ENCODE assay signal across 1 cellular context in the genomic region with DNA sequence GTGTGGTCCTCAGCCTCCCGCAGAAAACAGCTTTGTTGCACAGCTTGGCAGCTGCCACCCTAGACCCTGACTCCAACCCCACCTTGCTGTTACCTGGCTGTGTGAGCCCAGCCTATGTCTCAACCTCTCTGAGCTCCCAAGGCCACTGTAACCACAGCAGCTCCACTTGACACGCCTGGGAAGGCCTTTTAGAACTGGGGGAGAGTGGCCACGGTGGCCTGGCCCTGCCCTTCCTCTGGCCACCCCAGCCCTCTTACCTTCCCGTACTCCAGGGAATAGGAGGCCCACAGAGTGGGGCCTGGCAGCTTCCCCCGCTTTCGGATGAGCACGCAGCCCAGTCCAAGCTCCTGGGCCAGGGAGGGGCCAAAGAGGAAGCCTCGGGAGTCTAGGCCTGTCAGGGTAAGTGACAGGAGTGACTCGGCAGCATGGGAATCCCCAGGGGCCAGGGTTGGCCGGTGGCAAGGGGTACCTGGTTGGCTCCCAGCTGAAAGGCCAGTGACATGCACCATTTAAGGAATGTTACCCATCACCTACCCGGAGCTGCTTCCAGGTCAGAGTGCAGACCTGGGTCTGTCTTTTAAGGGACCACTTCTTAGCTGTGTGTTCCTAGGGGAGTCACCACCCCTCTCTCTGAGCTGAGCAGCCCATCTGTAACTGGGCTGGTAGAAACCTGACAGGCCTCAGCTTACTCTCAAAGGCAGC.
TF ChIP-seq lines count a peak whose summit lies in the region.

No MANE protein-coding gene starts in this region.

TF ChIP-seq in HepG2, 621 proteins besides CTCF, POLR2A, EP300 and RAD21 (continues in another document):
- 0 out of 2 replicates have a peak, but pooled peaks have one; percentile 2 for TF ChIP-seq POLR2G (IDR thresholded peaks at IDR 0.05; ENCODE audit: low read depth, low read length)
- TF ChIP-seq ZNF607 (CRISPR knock-in tag; IDR thresholded peaks at IDR 0.05; ENCODE audit: borderline replicate concordance): 0 out of 2 replicates have a peak, but pooled peaks have one; percentile 50
- TF ChIP-seq SMARCC2 (IDR thresholded peaks at IDR 0.05): no peak
- TF ChIP-seq, protein P1, sequence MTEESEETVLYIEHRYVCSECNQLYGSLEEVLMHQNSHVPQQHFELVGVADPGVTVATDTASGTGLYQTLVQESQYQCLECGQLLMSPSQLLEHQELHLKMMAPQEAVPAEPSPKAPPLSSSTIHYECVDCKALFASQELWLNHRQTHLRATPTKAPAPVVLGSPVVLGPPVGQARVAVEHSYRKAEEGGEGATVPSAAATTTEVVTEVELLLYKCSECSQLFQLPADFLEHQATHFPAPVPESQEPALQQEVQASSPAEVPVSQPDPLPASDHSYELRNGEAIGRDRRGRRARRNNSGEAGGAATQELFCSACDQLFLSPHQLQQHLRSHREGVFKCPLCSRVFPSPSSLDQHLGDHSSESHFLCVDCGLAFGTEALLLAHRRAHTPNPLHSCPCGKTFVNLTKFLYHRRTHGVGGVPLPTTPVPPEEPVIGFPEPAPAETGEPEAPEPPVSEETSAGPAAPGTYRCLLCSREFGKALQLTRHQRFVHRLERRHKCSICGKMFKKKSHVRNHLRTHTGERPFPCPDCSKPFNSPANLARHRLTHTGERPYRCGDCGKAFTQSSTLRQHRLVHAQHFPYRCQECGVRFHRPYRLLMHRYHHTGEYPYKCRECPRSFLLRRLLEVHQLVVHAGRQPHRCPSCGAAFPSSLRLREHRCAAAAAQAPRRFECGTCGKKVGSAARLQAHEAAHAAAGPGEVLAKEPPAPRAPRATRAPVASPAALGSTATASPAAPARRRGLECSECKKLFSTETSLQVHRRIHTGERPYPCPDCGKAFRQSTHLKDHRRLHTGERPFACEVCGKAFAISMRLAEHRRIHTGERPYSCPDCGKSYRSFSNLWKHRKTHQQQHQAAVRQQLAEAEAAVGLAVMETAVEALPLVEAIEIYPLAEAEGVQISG (CRISPR knock-in tag; IDR thresholded peaks at IDR 0.05): no peak
- 0 out of 2 replicates have a peak, but pooled peaks have one; percentile 18 for TF ChIP-seq NFE2L1 (CRISPR knock-in tag; IDR thresholded peaks at IDR 0.05; ENCODE audit: borderline replicate concordance)
- TF ChIP-seq, protein P2, sequence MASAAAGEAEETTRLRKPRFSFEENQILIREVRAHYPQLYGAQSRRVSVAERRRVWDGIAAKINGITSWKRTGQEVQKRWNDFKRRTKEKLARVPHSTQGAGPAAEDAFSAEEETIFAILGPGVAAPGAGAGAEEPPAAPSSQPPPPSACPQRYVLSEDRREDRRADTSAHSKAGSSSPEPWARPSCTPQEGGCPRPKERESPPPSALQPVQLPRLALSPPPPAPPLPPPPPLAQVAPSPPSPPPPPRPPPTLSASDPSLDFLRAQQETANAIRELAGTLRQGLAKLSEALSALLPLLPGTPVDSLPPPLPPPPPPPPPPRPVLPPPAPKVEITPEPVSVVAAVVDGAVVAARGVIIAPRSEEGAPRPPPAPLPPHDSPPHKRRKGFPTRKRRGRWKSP (CRISPR knock-in tag; IDR thresholded peaks at IDR 0.05): no peak
- no peak for TF ChIP-seq POLR2AphosphoS5 (IDR thresholded peaks at IDR 0.05; ENCODE audit: low read depth, low read length)
- TF ChIP-seq, protein P3, sequence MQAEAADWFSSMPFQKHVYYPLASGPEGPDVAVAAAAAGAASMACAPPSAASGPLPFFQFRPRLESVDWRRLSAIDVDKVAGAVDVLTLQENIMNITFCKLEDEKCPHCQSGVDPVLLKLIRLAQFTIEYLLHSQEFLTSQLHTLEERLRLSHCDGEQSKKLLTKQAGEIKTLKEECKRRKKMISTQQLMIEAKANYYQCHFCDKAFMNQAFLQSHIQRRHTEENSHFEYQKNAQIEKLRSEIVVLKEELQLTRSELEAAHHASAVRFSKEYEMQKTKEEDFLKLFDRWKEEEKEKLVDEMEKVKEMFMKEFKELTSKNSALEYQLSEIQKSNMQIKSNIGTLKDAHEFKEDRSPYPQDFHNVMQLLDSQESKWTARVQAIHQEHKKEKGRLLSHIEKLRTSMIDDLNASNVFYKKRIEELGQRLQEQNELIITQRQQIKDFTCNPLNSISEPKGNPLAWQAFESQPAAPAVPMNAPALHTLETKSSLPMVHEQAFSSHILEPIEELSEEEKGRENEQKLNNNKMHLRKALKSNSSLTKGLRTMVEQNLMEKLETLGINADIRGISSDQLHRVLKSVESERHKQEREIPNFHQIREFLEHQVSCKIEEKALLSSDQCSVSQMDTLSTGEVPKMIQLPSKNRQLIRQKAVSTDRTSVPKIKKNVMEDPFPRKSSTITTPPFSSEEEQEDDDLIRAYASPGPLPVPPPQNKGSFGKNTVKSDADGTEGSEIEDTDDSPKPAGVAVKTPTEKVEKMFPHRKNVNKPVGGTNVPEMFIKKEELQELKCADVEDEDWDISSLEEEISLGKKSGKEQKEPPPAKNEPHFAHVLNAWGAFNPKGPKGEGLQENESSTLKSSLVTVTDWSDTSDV (CRISPR knock-in tag; IDR thresholded peaks at IDR 0.05): 0 out of 2 replicates have a peak, but pooled peaks have one; percentile 3
- TF ChIP-seq, protein P4, sequence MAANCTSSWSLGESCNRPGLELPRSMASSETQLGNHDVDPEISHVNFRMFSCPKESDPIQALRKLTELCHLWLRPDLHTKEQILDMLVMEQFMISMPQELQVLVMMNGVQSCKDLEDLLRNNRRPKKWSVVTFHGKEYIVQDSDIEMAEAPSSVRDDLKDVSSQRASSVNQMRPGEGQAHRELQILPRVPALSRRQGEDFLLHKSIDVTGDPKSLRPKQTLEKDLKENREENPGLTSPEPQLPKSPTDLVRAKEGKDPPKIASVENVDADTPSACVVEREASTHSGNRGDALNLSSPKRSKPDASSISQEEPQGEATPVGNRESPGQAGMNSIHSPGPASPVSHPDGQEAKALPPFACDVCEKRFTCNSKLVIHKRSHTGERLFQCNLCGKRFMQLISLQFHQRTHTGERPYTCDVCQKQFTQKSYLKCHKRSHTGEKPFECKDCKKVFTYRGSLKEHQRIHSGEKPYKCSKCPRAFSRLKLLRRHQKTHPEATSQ (CRISPR knock-in tag; IDR thresholded peaks at IDR 0.05; ENCODE audit: borderline replicate concordance): no peak
- no peak for TF ChIP-seq RARA (CRISPR knock-in tag; IDR thresholded peaks at IDR 0.05)
- TF ChIP-seq ZFP82 (CRISPR knock-in tag; IDR thresholded peaks at IDR 0.05; ENCODE audit: borderline replicate concordance): 0 out of 2 replicates have a peak, but pooled peaks have one; percentile 17
- TF ChIP-seq ZBTB21 (CRISPR knock-in tag; IDR thresholded peaks at IDR 0.05): no peak
- TF ChIP-seq ZNF333 (CRISPR knock-in tag; IDR thresholded peaks at IDR 0.05; ENCODE audit: borderline replicate concordance): peak; percentile 74; the same call in 1 of the 2 replicates
- no peak for TF ChIP-seq RXRB (CRISPR knock-in tag; IDR thresholded peaks at IDR 0.05; ENCODE audit: borderline replicate concordance)
- TF ChIP-seq ZNF75D (CRISPR knock-in tag; IDR thresholded peaks at IDR 0.05; ENCODE audit: borderline replicate concordance): 0 out of 2 replicates have a peak, but pooled peaks have one; percentile 50
- TF ChIP-seq, protein P5, sequence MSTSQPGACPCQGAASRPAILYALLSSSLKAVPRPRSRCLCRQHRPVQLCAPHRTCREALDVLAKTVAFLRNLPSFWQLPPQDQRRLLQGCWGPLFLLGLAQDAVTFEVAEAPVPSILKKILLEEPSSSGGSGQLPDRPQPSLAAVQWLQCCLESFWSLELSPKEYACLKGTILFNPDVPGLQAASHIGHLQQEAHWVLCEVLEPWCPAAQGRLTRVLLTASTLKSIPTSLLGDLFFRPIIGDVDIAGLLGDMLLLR (CRISPR knock-in tag; IDR thresholded peaks at IDR 0.05): 0 out of 2 replicates have a peak, but pooled peaks have one; percentile 0
- TF ChIP-seq, protein P6, sequence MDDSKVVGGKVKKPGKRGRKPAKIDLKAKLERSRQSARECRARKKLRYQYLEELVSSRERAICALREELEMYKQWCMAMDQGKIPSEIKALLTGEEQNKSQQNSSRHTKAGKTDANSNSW (CRISPR knock-in tag; IDR thresholded peaks at IDR 0.05; ENCODE audit: borderline replicate concordance): 0 out of 2 replicates have a peak, but pooled peaks have one; percentile 36
- TF ChIP-seq HIVEP1 (CRISPR knock-in tag; IDR thresholded peaks at IDR 0.05): peak; percentile 23; the same call in 1 of the 2 replicates
- peak; percentile 69; the same call in 1 of the 2 replicates for TF ChIP-seq ZMYM3 (CRISPR knock-in tag; IDR thresholded peaks at IDR 0.05)
- TF ChIP-seq HDAC6 (IDR thresholded peaks at IDR 0.05; ENCODE audit: low read depth, low read length): no peak
- TF ChIP-seq ZC3H4 (CRISPR knock-in tag; IDR thresholded peaks at IDR 0.05; ENCODE audit: borderline replicate concordance): 0 out of 2 replicates have a peak, but pooled peaks have one; percentile 67
- no peak for TF ChIP-seq GABPA (IDR thresholded peaks at IDR 0.05; ENCODE audit: low read depth, low read length)
- TF ChIP-seq GABPA (CRISPR knock-in tag; IDR thresholded peaks at IDR 0.05; ENCODE audit: low read depth): no peak
- 0 out of 2 replicates have a peak, but pooled peaks have one; percentile 21 for TF ChIP-seq ADNP (CRISPR knock-in tag; IDR thresholded peaks at IDR 0.05)
- TF ChIP-seq CREB1 (IDR thresholded peaks at IDR 0.05): no peak
- TF ChIP-seq CREB1 (CRISPR knock-in tag; IDR thresholded peaks at IDR 0.05): no peak
- TF ChIP-seq NR2C2 (CRISPR knock-in tag; IDR thresholded peaks at IDR 0.05; ENCODE audit: borderline replicate concordance): peak; percentile 58
- TF ChIP-seq RCOR2 (CRISPR knock-in tag; IDR thresholded peaks at IDR 0.05): 0 out of 2 replicates have a peak, but pooled peaks have one; percentile 18
- TF ChIP-seq ZNF556 (CRISPR knock-in tag; IDR thresholded peaks at IDR 0.05; ENCODE audit: borderline replicate concordance): no peak
- TF ChIP-seq, protein P7, sequence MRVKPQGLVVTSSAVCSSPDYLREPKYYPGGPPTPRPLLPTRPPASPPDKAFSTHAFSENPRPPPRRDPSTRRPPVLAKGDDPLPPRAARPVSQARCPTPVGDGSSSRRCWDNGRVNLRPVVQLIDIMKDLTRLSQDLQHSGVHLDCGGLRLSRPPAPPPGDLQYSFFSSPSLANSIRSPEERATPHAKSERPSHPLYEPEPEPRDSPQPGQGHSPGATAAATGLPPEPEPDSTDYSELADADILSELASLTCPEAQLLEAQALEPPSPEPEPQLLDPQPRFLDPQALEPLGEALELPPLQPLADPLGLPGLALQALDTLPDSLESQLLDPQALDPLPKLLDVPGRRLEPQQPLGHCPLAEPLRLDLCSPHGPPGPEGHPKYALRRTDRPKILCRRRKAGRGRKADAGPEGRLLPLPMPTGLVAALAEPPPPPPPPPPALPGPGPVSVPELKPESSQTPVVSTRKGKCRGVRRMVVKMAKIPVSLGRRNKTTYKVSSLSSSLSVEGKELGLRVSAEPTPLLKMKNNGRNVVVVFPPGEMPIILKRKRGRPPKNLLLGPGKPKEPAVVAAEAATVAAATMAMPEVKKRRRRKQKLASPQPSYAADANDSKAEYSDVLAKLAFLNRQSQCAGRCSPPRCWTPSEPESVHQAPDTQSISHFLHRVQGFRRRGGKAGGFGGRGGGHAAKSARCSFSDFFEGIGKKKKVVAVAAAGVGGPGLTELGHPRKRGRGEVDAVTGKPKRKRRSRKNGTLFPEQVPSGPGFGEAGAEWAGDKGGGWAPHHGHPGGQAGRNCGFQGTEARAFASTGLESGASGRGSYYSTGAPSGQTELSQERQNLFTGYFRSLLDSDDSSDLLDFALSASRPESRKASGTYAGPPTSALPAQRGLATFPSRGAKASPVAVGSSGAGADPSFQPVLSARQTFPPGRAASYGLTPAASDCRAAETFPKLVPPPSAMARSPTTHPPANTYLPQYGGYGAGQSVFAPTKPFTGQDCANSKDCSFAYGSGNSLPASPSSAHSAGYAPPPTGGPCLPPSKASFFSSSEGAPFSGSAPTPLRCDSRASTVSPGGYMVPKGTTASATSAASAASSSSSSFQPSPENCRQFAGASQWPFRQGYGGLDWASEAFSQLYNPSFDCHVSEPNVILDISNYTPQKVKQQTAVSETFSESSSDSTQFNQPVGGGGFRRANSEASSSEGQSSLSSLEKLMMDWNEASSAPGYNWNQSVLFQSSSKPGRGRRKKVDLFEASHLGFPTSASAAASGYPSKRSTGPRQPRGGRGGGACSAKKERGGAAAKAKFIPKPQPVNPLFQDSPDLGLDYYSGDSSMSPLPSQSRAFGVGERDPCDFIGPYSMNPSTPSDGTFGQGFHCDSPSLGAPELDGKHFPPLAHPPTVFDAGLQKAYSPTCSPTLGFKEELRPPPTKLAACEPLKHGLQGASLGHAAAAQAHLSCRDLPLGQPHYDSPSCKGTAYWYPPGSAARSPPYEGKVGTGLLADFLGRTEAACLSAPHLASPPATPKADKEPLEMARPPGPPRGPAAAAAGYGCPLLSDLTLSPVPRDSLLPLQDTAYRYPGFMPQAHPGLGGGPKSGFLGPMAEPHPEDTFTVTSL (CRISPR knock-in tag; IDR thresholded peaks at IDR 0.05; ENCODE audit: borderline replicate concordance): 0 out of 2 replicates have a peak, but pooled peaks have one; percentile 35
- TF ChIP-seq SP4 (CRISPR knock-in tag; IDR thresholded peaks at IDR 0.05): peak; percentile 59; the same call in 1 of the 2 replicates
- no peak for TF ChIP-seq ZMYM4 (CRISPR knock-in tag; IDR thresholded peaks at IDR 0.05)
- TF ChIP-seq, protein P8, sequence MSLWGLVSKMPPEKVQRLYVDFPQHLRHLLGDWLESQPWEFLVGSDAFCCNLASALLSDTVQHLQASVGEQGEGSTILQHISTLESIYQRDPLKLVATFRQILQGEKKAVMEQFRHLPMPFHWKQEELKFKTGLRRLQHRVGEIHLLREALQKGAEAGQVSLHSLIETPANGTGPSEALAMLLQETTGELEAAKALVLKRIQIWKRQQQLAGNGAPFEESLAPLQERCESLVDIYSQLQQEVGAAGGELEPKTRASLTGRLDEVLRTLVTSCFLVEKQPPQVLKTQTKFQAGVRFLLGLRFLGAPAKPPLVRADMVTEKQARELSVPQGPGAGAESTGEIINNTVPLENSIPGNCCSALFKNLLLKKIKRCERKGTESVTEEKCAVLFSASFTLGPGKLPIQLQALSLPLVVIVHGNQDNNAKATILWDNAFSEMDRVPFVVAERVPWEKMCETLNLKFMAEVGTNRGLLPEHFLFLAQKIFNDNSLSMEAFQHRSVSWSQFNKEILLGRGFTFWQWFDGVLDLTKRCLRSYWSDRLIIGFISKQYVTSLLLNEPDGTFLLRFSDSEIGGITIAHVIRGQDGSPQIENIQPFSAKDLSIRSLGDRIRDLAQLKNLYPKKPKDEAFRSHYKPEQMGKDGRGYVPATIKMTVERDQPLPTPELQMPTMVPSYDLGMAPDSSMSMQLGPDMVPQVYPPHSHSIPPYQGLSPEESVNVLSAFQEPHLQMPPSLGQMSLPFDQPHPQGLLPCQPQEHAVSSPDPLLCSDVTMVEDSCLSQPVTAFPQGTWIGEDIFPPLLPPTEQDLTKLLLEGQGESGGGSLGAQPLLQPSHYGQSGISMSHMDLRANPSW (CRISPR knock-in tag; IDR thresholded peaks at IDR 0.05; ENCODE audit: borderline replicate concordance): no peak
- TF ChIP-seq NONO (IDR thresholded peaks at IDR 0.05): no peak
- TF ChIP-seq NONO (CRISPR knock-in tag; conservative IDR thresholded peaks at IDR 0.05): peak; percentile 45; the same call in 1 of the 2 replicates
- no peak for TF ChIP-seq ZNF589 (CRISPR knock-in tag; conservative IDR thresholded peaks at IDR 0.05)
- TF ChIP-seq CCDC6 (CRISPR knock-in tag; IDR thresholded peaks at IDR 0.05): no peak
- TF ChIP-seq ZSCAN9 (CRISPR knock-in tag; IDR thresholded peaks at IDR 0.05; ENCODE audit: borderline replicate concordance): no peak
- TF ChIP-seq ZNF678 (CRISPR knock-in tag; IDR thresholded peaks at IDR 0.05): peak; percentile 57; the same call in 1 of the 2 replicates
- no peak for TF ChIP-seq RFXANK (CRISPR knock-in tag; IDR thresholded peaks at IDR 0.05)
- TF ChIP-seq RBM39 (IDR thresholded peaks at IDR 0.05; ENCODE audit: low read depth, low read length, poor library complexity, severe bottlenecking): no peak
- TF ChIP-seq ZBTB8A (CRISPR knock-in tag; IDR thresholded peaks at IDR 0.05; ENCODE audit: borderline replicate concordance, low read depth): no peak
- TF ChIP-seq ZNF331 (CRISPR knock-in tag; IDR thresholded peaks at IDR 0.05): peak; percentile 17; the same call in 1 of the 2 replicates
- TF ChIP-seq ZZZ3 (CRISPR knock-in tag; IDR thresholded peaks at IDR 0.05; ENCODE audit: borderline replicate concordance): 0 out of 2 replicates have a peak, but pooled peaks have one; percentile 28
